9 cellular contexts compared by ENCODE assay signal in the genomic region with DNA sequence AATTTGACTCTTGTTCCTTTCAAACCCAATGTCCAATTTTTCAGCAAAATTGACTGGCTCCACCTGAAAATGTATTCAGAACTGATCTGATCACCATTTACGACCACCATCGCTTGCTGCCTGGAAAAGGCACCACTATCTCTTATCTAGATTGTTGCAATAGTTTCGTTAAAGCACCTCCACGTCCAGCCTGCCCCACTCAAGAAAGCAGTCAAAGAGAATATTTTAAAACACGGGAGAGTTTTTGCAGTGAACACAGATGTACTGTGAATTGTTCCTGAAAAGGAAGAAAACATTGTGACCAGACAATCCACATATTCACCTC. TPM values are rescaled to one million over a fixed set of nuclear protein-coding genes. Genes with fewer than 3 reads are reported as not detected.
"Had no signal": no experiment of that assay in that cellular context is flagged by ENCODE, and none has a peak within 500 bp of the region (broad histone marks: within the 10 kb centered on the region; RNA-seq: fewer than 3 reads in every experiment).

No MANE protein-coding gene starts in this region.

- H2AFZ ChIP-seq: GM23248 had no signal

- FAIRE-seq: H1, H54, HTR-8/SVneo had no signal

- H3K4me3 ChIP-seq: GM23248 had no signal

- H3K27ac ChIP-seq: GM23248 had no signal

- H3K9ac ChIP-seq: GM23248 had no signal

- DNase-seq: GM23248, H9, HCEC 1CT, IMR-90, KBM-7 had no signal

RNA-seq across cellular contexts. Expression of a gene that starts 4.0 kb away (rescaled TPM):
- total RNA-seq: GM23248, H1, H9, HT-29, IMR-90 had no signal
- polyA plus RNA-seq: GM23248, H1, IMR-90 had no signal

RNA-seq across cellular contexts. Expression of a gene that starts 11.3 kb away (rescaled TPM):
- total RNA-seq: GM23248, HT-29 had no signal
- polyA plus RNA-seq: GM23248, H1 had no signal

RNA-seq across cellular contexts. Expression of a gene that starts 21.7 kb away (rescaled TPM):
- total RNA-seq: GM23248, H1, HT-29, IMR-90 had no signal
- polyA plus RNA-seq: GM23248, H1, IMR-90 had no signal

RNA-seq across cellular contexts. Expression of a gene that starts 49.7 kb away (rescaled TPM):
- total RNA-seq: GM23248, H9, HT-29 had no signal
- polyA plus RNA-seq: GM23248 had no signal
